8 cellular contexts compared by ENCODE assay signal in the genomic region with DNA sequence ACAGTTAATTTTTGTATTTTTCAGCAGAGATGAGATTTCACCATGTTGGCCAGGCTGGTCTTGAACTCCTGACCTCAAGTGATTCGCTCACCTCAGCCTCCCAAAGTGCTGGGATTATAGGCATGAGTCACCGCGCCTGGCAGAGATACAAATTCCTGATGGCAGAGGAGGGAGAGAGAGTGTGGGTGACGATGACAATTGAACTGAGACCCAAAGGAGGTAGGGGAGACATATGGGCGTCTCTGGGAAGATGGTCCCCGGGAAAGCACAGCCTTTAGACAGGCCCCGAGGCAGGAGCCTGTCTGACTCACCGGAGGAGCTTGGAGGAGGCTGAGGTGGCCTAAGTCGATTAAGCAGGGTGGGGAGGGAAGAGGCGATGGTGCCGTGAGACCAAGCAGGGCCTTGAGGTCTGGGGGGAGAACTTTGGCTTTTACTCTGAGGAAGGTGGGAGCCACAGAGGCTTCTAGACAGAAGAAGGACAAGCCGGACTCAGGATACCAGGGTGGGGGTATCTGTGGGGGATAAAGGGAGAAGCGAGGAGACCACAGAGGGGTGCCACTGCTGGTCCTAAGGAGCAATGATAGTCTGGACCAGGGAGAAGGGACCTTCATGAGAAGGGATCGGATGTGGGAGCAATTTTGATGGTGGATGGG. TPM values are rescaled to one million over a fixed set of nuclear protein-coding genes. Genes with fewer than 3 reads are reported as not detected.
DNase-seq lines count a peak whose midpoint lies in the region; ATAC-seq and TF ChIP-seq lines count a peak whose summit lies in the region.

No MANE protein-coding gene starts in this region.

- H3K4me1 Mint-ChIP-seq in activated T-cell treated with anti-CD3 and anti-CD28 coated beads, Interleukin-2, amount 50 U/mL, for 24 hours (ENCODE audit: low read depth), result peaks cover 46% of the 10 kb centered on the region

- intact Hi-C loops in lower leg skin (cut with DNase I; ENCODE audit: low total_unique reads), result no loop called here
- intact Hi-C loops in left colon (cut with DNase I, micrococcal nuclease), result no loop called here

- no peak overlapping the region for H3K4me3 ChIP-seq in suprapubic skin
- no peak overlapping the region for H3K4me3 ChIP-seq in lower leg skin (ENCODE audit: low read depth, poor library complexity, severe bottlenecking)
- no peak overlapping the region for H3K4me3 ChIP-seq in effector memory CD4-positive, alpha-beta T cell (ENCODE audit: insufficient read depth, low read depth, low read length, poor library complexity, severe bottlenecking)

- H3K4me1 ChIP-seq in suprapubic skin, result peaks cover 34% of the 10 kb centered on the region
- peaks cover 31% of the 10 kb centered on the region for H3K4me1 ChIP-seq in effector memory CD4-positive, alpha-beta T cell (ENCODE audit: control insufficient read depth, insufficient read depth, low read length, poor library complexity, severe bottlenecking)

- no peak for TF ChIP-seq EP300 in suprapubic skin (IDR thresholded peaks at IDR 0.05)

- H3K4me3 Mint-ChIP-seq in activated T-cell treated with anti-CD3 and anti-CD28 coated beads, Interleukin-2, amount 50 U/mL, for 24 hours, result peak overlapping the region; percentile 62

- no peaks in the 10 kb centered on the region for H3K36me3 ChIP-seq in suprapubic skin
- H3K36me3 ChIP-seq in effector memory CD4-positive, alpha-beta T cell (ENCODE audit: control insufficient read depth, insufficient read depth, low read length), result no peaks in the 10 kb centered on the region

- H3K27me3 ChIP-seq in suprapubic skin, result no peaks in the 10 kb centered on the region
- H3K27me3 ChIP-seq in effector memory CD4-positive, alpha-beta T cell (replicated peaks; ENCODE audit: control insufficient read depth, insufficient read depth, low read length, poor library complexity, severe bottlenecking), result no peaks in the 10 kb centered on the region

- H3K27me3 Mint-ChIP-seq in activated T-cell treated with anti-CD3 and anti-CD28 coated beads, Interleukin-2, amount 50 U/mL, for 24 hours, result no peaks in the 10 kb centered on the region

- 45% methylated on average over 14 of the region's 14 CpGs for WGBS in suprapubic skin
- 47 to 52% methylated on average over 14 of the region's 14 CpGs for WGBS in lower leg skin, 2 donors

- peaks cover 1% of the 10 kb centered on the region for H3K9me3 Mint-ChIP-seq in activated T-cell treated with anti-CD3 and anti-CD28 coated beads, Interleukin-2, amount 50 U/mL, for 24 hours

- no peaks in the 10 kb centered on the region for H3K36me3 Mint-ChIP-seq in activated T-cell treated with anti-CD3 and anti-CD28 coated beads, Interleukin-2, amount 50 U/mL, for 24 hours (ENCODE audit: low read depth)

- no peak for DNase-seq in activated T-cell treated with anti-CD3 and anti-CD28 coated beads, Interleukin-2, amount 50 U/mL, for 24 hours
- no peak for DNase-seq in activated T-cell treated with anti-CD3 and anti-CD28 coated beads, Interleukin-2, amount 50 U/mL, for 1 hour
- DNase-seq in glomerular visceral epithelial cell (ENCODE audit: extremely low spot score) (peak; percentile 91), suprapubic skin (ENCODE audit: low spot score in 2 of 2) (no peak), lower leg skin (ENCODE audit: low spot score in 2 of 2) (no peak), left colon (no peak)
- DNase-seq in effector memory CD4-positive, alpha-beta T cell, result no peak

- TF ChIP-seq CTCF in suprapubic skin (IDR thresholded peaks at IDR 0.05) (no peak), lower leg skin (IDR thresholded peaks at IDR 0.05) (no peak)

- H3K27ac Mint-ChIP-seq in activated T-cell treated with anti-CD3 and anti-CD28 coated beads, Interleukin-2, amount 50 U/mL, for 24 hours, result peak overlapping the region; percentile 75

- peak overlapping the region; percentile 40 for H3K27ac ChIP-seq in suprapubic skin
- no peak overlapping the region for H3K27ac ChIP-seq in effector memory CD4-positive, alpha-beta T cell (ENCODE audit: insufficient read depth, low read length, poor library complexity, severe bottlenecking)

- no peaks in the 10 kb centered on the region for H3K9me3 ChIP-seq in suprapubic skin
- no peaks in the 10 kb centered on the region for H3K9me3 ChIP-seq in effector memory CD4-positive, alpha-beta T cell (ENCODE audit: control insufficient read depth, low read length)

- ATAC-seq in SK-N-SH treated with all-trans-retinoic acid at 6 μM for 48 hours, result peak; percentile 80
- ATAC-seq in left colon, result no peak

- TF ChIP-seq POLR2A in suprapubic skin (IDR thresholded peaks at IDR 0.05) (no peak), lower leg skin (IDR thresholded peaks at IDR 0.05) (no peak)

TF ChIP-seq in SK-N-SH treated with all-trans-retinoic acid at 6 μM for 48 hours, 23 proteins besides CTCF, POLR2A, EP300 and RAD21:
- TF ChIP-seq ZC3H10 (CRISPR knock-in tag; IDR thresholded peaks at IDR 0.05) (no peak), SNAI2 (CRISPR knock-in tag; IDR thresholded peaks at IDR 0.05) (no peak), CREB5 (CRISPR knock-in tag; IDR thresholded peaks at IDR 0.05; ENCODE audit: low read depth) (no peak), TSHZ2 (CRISPR knock-in tag; IDR thresholded peaks at IDR 0.05) (no peak), POU6F1 (CRISPR knock-in tag; IDR thresholded peaks at IDR 0.05; ENCODE audit: borderline replicate concordance, low read depth) (no peak), ARNTL (CRISPR knock-in tag; IDR thresholded peaks at IDR 0.05; ENCODE audit: borderline replicate concordance, low read depth) (no peak), ESRRG (CRISPR knock-in tag; IDR thresholded peaks at IDR 0.05) (no peak), ZNF70 (CRISPR knock-in tag; IDR thresholded peaks at IDR 0.05) (no peak)
TF ChIP-seq in SK-N-SH treated with all-trans-retinoic acid at 6 μM for 48 hours: peak in this region for 0.

RNA-seq across cellular contexts. Expression of gene ARRDC2, which starts 38.2 kb away (rescaled TPM):
- total RNA-seq in suprapubic skin, result 10 to 100 TPM; 11.3 to 35.0 (median 28.5) TPM
- 10 to 100 TPM; 54.1 to 92.8 (median 73.5) TPM for total RNA-seq in lower leg skin
- 10 to 100 TPM; 21.0 to 27.7 TPM for total RNA-seq in left colon

RNA-seq across cellular contexts. Expression of gene IL12RB1, which starts 40.5 kb away (rescaled TPM):
- total RNA-seq in suprapubic skin (under 1 TPM in 2 of 4 donors, not detected in 2; 0.30 to 0.87 TPM), lower leg skin (under 1 TPM in 2 of 4 donors, not detected in 2; 0.34 to 0.58 TPM), left colon (1 to 10 TPM in 1 of 2 donors, under 1 TPM in 1; 0.98 to 3.9 TPM)

RNA-seq across cellular contexts. Expression of gene MAST3, which starts 51.4 kb away (rescaled TPM):
- total RNA-seq in suprapubic skin, result 10 to 100 TPM; 13.4 to 29.7 (median 20.0) TPM
- total RNA-seq in lower leg skin, result 10 to 100 TPM; 12.9 to 19.8 (median 17.0) TPM
- 10 to 100 TPM; 33.6 to 38.6 TPM for total RNA-seq in left colon
